2 cellular contexts compared by ENCODE assay signal in the genomic region with DNA sequence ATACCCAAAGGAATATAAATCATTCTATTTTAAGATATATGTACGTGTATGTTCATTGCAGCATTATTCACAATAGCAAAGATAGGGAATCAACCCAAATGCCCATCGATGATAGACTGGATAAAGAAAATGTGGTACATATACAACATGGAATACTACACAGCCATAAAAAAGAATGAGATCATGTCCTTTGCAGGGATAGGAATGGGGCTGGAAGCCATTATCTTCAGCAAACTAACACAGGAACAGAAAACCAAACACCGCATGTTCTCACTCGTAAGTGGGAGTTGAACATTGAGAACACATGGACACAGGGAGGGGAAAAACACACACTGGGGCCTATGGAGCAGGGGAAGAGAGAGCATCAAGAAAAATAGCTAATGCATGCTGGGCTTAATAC. TPM values are rescaled to one million over a fixed set of nuclear protein-coding genes. Genes with fewer than 3 reads are reported as not detected.
"Had no signal": no experiment of that assay in that cellular context is flagged by ENCODE, and none has a peak within 500 bp of the region (broad histone marks: within the 10 kb centered on the region; RNA-seq: fewer than 3 reads in every experiment).

No MANE protein-coding gene starts in this region.

RNA-seq across cellular contexts. Expression of a gene that starts 18.9 kb away (rescaled TPM):
- total RNA-seq: bronchial epithelial cell, chondrocyte had no signal
